12 cellular contexts compared by ENCODE assay signal in the genomic region with DNA sequence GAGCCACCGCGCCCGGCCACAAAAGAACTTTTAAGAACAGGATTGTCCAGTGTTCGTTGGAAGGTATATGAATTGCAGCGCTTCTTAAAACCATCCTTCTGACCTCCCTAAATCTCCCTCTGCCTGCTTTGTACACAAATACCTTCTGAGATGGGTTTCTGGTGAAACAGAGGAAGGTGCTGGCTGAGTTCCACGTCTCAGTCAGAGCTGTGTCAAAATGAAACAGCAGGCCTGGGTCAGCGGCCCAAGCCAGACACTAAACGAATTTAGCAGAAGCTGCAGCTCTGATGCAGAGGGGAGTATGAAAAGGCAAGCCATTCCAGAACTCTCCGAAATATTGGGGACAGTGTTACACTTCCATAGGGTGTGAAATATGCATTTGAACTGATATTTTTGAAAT. TPM values are rescaled to one million over a fixed set of nuclear protein-coding genes. Genes with fewer than 3 reads are reported as not detected.
DNase-seq lines count a peak whose midpoint lies in the region; ATAC-seq, FAIRE-seq and TF ChIP-seq lines count a peak whose summit lies in the region.
"Had no signal": no experiment of that assay in that cellular context is flagged by ENCODE, and none has a peak within 500 bp of the region (broad histone marks: within the 10 kb centered on the region; RNA-seq: fewer than 3 reads in every experiment).

No MANE protein-coding gene starts in this region.

- H3K36me3 ChIP-seq in muscle layer of colon (ENCODE audit: insufficient read depth, low read length) (no peaks in the 10 kb centered on the region), ascending aorta (no peaks in the 10 kb centered on the region), prostate gland (no peaks in the 10 kb centered on the region)
- H3K36me3 ChIP-seq: esophagus squamous epithelium had no signal

- no peak overlapping the region for H3K9ac ChIP-seq in muscle layer of colon (ENCODE audit: low read length)

- peak overlapping the region; percentile 62 for H3K27ac ChIP-seq in muscle layer of colon (ENCODE audit: low read depth, low read length)
- H3K27ac ChIP-seq in ascending aorta: no peak overlapping the region
- H3K27ac ChIP-seq in prostate gland: no peak overlapping the region
- H3K27ac ChIP-seq: testis had no signal

- intact Hi-C loops in ascending aorta (cut with DNase I): no loop called here
- intact Hi-C loops in prostate gland (cut with DNase I): loop anchor here (10.0 kb wide), 1 partner anchor 53 kb away; a partner anchor contains a TSS

- H3K27me3 ChIP-seq in muscle layer of colon (ENCODE audit: control insufficient read depth in 1 of 2, insufficient read depth in 2 of 2, low read length in 2 of 2): no peaks in the 10 kb centered on the region
- H3K27me3 ChIP-seq in ascending aorta: no peaks in the 10 kb centered on the region
- H3K27me3 ChIP-seq in prostate gland (replicated peaks; ENCODE audit: insufficient read depth): no peaks in the 10 kb centered on the region
- H3K27me3 ChIP-seq: esophagus squamous epithelium, testis had no signal

- WGBS in prostate gland: 35% methylated on average over 9 of the region's 9 CpGs

- TF ChIP-seq CTCF in ascending aorta (IDR thresholded peaks at IDR 0.05) (no peak), prostate gland (IDR thresholded peaks at IDR 0.05) (no peak)

- no peak for FAIRE-seq in HTR-8/SVneo (lab: Jason Lieb, UNC)

- H3K9me3 ChIP-seq in muscle layer of colon (ENCODE audit: low read length): no peaks in the 10 kb centered on the region
- no peaks in the 10 kb centered on the region for H3K9me3 ChIP-seq in ascending aorta
- no peaks in the 10 kb centered on the region for H3K9me3 ChIP-seq in prostate gland
- H3K9me3 ChIP-seq: esophagus squamous epithelium, testis had no signal

- H3K4me1 ChIP-seq in muscle layer of colon (ENCODE audit: insufficient read depth, low read length) (peaks cover 31% of the 10 kb centered on the region), ascending aorta (no peaks in the 10 kb centered on the region), prostate gland (replicated peaks) (peaks cover 14% of the 10 kb centered on the region)
- H3K4me1 ChIP-seq: testis had no signal

- DNase-seq in ascending aorta (ENCODE audit: low spot score in 2 of 2) (no peak), prostate gland (ENCODE audit: low spot score) (no peak), HTR-8/SVneo (ENCODE audit: insufficient read length, low spot score) (no peak), activated T-cell treated with anti-CD3 and anti-CD28 coated beads for 4 hours (no peak)
- DNase-seq: EL, esophagus squamous epithelium, NCI-H2171, testis had no signal

- H3K4me3 ChIP-seq in muscle layer of colon (ENCODE audit: low read depth in 1 of 2, low read length in 2 of 2) (no peak overlapping the region), ascending aorta (no peak overlapping the region), prostate gland (no peak overlapping the region)
- H3K4me3 ChIP-seq: esophagus squamous epithelium, testis had no signal

- TF ChIP-seq POLR2A in GM18505 (IDR thresholded peaks at IDR 0.05; ENCODE audit: borderline replicate concordance, extremely low read depth, insufficient read depth, insufficient read length) (no peak), prostate gland (IDR thresholded peaks at IDR 0.05) (no peak)

- ATAC-seq in GM18505 (IDR thresholded peaks at IDR 0.05; ENCODE audit: unreplicated experiment) (peak; percentile 44), GM21447 (IDR thresholded peaks at IDR 0.05; ENCODE audit: unreplicated experiment) (peak; percentile 45), HG03457 (IDR thresholded peaks at IDR 0.05; ENCODE audit: unreplicated experiment) (peak; percentile 45)

RNA-seq across cellular contexts. Expression of a gene that starts 37.8 kb away (rescaled TPM):
- not detected for total RNA-seq in ascending aorta
- 1 to 10 TPM in 1 of 2 donors, not detected in 1; 1.7 TPM for total RNA-seq in prostate gland
- total RNA-seq: esophagus squamous epithelium had no signal

RNA-seq across cellular contexts. Expression of a gene that starts 49.8 kb away (rescaled TPM):
- total RNA-seq in ascending aorta (0.43 TPM), prostate gland (10 to 100 TPM; 20.1 to 24.5 TPM)

Comparison
In these comparisons a context has a peak if more than half of its experiments do, and no peak if none do; other contexts are left out.
1. RNA of a gene that starts 49.8 kb away (total RNA-seq): 20.1 to 24.5 TPM in prostate gland; 0.43 TPM in ascending aorta (single experiment); every median in the first group is over 10 times any median in the second.
2. Peak in every context shown above with its lines, with median percentiles within 50 percentile points of each other: ATAC-seq.